8 cellular contexts compared by ENCODE assay signal in the genomic region with DNA sequence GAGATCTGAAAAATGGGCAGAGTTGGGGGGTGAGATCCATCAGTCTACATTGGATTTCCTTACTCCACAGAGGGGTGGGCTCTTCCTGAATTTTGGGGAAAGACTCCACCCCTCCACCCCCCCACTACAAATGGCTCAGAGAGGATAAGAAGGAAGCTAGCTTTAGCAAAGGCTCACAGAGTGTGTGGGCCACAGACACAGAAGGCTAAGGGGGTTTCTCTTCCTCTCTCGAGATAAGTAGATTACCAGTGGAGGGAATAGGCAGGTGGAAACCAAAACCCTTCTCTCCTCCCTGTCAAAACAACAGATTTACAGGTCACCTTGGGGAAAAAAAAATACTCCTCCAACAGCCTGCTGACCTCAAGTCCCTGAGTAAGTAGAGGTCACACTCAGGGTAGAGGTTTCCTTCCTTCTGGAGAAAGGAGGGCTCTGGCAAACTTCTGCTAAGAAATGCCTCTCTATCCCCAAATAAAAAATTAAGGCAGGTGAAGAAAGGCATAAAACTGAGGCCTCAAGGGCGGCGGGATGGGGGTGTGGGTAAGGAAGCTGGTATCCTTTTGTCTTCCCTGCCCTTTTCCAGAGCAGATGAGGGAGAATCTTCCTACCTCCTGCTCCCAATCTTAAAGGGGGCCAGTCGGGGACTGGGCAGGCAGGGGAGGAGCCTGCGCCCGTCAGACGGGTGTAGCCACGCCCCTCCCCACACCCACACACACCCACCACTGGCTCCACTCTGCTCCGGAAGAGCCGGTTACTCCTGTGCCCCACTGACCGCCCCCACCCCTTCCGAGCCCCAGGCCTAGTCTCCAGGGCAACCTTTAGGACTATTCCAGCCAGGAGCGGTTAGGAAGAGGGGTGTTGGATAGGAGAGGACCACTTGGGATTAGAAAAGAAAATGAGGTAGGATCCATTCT. TPM values are rescaled to one million over a fixed set of nuclear protein-coding genes. Genes with fewer than 3 reads are reported as not detected.
DNase-seq lines count a peak whose midpoint lies in the region; ATAC-seq, FAIRE-seq and TF ChIP-seq lines count a peak whose summit lies in the region.

No MANE protein-coding gene starts in this region.

- peaks cover 8% of the 10 kb centered on the region; the same call in 1 of the 2 replicates for H4K20me1 ChIP-seq in Karpas-422 (ENCODE audit: insufficient read depth, low read depth, low read length)

- H3K9me2 ChIP-seq in Karpas-422 (replicated peaks; ENCODE audit: insufficient read depth, low read length): no peaks in the 10 kb centered on the region

- H3K27me3 ChIP-seq in Karpas-422 (ENCODE audit: low read length): no peaks in the 10 kb centered on the region
- H3K27me3 ChIP-seq in bronchial epithelial cell (ENCODE audit: control insufficient read depth, insufficient read depth, low read length): no peaks in the 10 kb centered on the region

- H3K36me3 ChIP-seq in Karpas-422 (ENCODE audit: insufficient read depth, low read length): no peaks in the 10 kb centered on the region
- H3K36me3 ChIP-seq in bronchial epithelial cell (ENCODE audit: control insufficient read depth, insufficient read depth, low read length): no peaks in the 10 kb centered on the region

- FAIRE-seq in bronchial epithelial cell (lab: Jason Lieb, UNC): no peak

- TF ChIP-seq CTCF in bronchial epithelial cell (IDR thresholded peaks at IDR 0.05; ENCODE audit: insufficient read depth, low read length, severe bottlenecking): no peak

- peak overlapping the region; percentile 61 for H3K27ac ChIP-seq in Karpas-422 (ENCODE audit: low read length)

- H3K4me3 ChIP-seq in Karpas-422 (ENCODE audit: low read length) (peak overlapping the region; percentile 74), bronchial epithelial cell (ENCODE audit: low read depth, low read length) (no peak overlapping the region)

- peak overlapping the region; percentile 75 for H3K9ac ChIP-seq in Karpas-422 (ENCODE audit: low read length)

- peaks cover 76% of the 10 kb centered on the region for H3K4me1 ChIP-seq in Karpas-422 (ENCODE audit: low read length)

- 0 out of 2 replicates have a peak overlapping the region, but pooled peaks have one; percentile 69 for H2AFZ ChIP-seq in Karpas-422 (ENCODE audit: low read length)

- ATAC-seq in activated CD4-positive, CD25-positive, alpha-beta regulatory T cell treated with anti-CD3 and anti-CD28 coated beads, Interleukin-2, amount 50 U/mL, for 24 hours: no peak
- ATAC-seq in GM18519 (IDR thresholded peaks at IDR 0.05; ENCODE audit: low FRiP score, unreplicated experiment): no peak

- no peaks in the 10 kb centered on the region for H3K9me3 ChIP-seq in Karpas-422 (ENCODE audit: low read length)

- peaks cover 30% of the 10 kb centered on the region for H3K79me2 ChIP-seq in Karpas-422 (ENCODE audit: low read length)

- peak overlapping the region; percentile 79 for H3K4me2 ChIP-seq in Karpas-422 (ENCODE audit: low read depth, low read length, poor library complexity, severe bottlenecking)

- DNase-seq in activated CD4-positive, CD25-positive, alpha-beta regulatory T cell (lab: John Stamatoyannopoulos, UW): peak; percentile 9 to 26 (median 22)
- peak; percentile 79 for DNase-seq in Karpas-422
- peak; percentile 77 for DNase-seq in UCSD-AML1 (lab: John Stamatoyannopoulos, UW; ENCODE audit: unreplicated experiment)
- DNase-seq in bronchial epithelial cell (ENCODE audit: low read depth): peak; percentile 57
- peak; percentile 92 for DNase-seq in islet precursor cell
- peak; percentile 9 to 54 for DNase-seq in stimulated activated CD4-positive, alpha-beta T cell treated with anti-CD3 and anti-CD28 coated beads, Interleukin-12 subunit alpha, Interleukin-12 subunit beta, amount 100 ng/mL, for 24 hours (ENCODE audit: low read depth in 2 of 2)

RNA-seq across cellular contexts. Expression of gene BAZ2A, which starts 1.9 kb away (rescaled TPM):
- total RNA-seq in Karpas-422 (2014; rRNA removed; shearing (Covaris generic); ENCODE audit: low replicate concordance): 43.1 and 48.7 TPM in 2 replicates
- 10.8 and 19.1 TPM in 2 replicates for total RNA-seq in bronchial epithelial cell

RNA-seq across cellular contexts. Expression of gene ATP5F1B, which starts 13.7 kb away (rescaled TPM):
- 520 and 674 TPM in 2 replicates for total RNA-seq in Karpas-422 (2014; rRNA removed; shearing (Covaris generic); ENCODE audit: low replicate concordance)
- 519 and 608 TPM in 2 replicates for total RNA-seq in bronchial epithelial cell

RNA-seq across cellular contexts. Expression of gene PTGES3, which starts 56.0 kb away (rescaled TPM):
- 49.4 and 126 TPM in 2 replicates for total RNA-seq in Karpas-422 (2014; rRNA removed; shearing (Covaris generic); ENCODE audit: low replicate concordance)
- 58.4 and 64.3 TPM in 2 replicates for total RNA-seq in bronchial epithelial cell

Comparison
In these comparisons a context has a peak if more than half of its experiments do, and no peak if none do; other contexts are left out.
1. DNase-seq: peak in every context shown above with its lines; median percentile 92 in islet precursor cell; 79 in Karpas-422; 77 in UCSD-AML1; 57 in bronchial epithelial cell; 32 in stimulated activated CD4-positive, alpha-beta T cell treated with anti-CD3 and anti-CD28 coated beads, Interleukin-12 subunit alpha, Interleukin-12 subunit beta, amount 100 ng/mL, for 24 hours; 22 in activated CD4-positive, CD25-positive, alpha-beta regulatory T cell.